In genomic region chr4:140739971-140740370, GRCh38 we compare ENCODE assay signal across 20 cellular contexts. TPM values are rescaled to one million over a fixed set of nuclear protein-coding genes. Genes with fewer than 3 reads are reported as not detected.
"Had no signal": no experiment of that assay in that cellular context is flagged by ENCODE, and none has a peak within 500 bp of the region (broad histone marks: within the 10 kb centered on the region; RNA-seq: fewer than 3 reads in every experiment).

No MANE protein-coding gene starts in this region.

- H3K36me3 Mint-ChIP-seq: activated naive CD8-positive, alpha-beta T cell treated with anti-CD3 and anti-CD28 coated beads, Interleukin-2, amount 10 ng/mL, durations not matched to agents 7 days and 5 days; T-cell had no signal

- H3K9me3 ChIP-seq: gastrocnemius medialis, left lung, ovary, tibial artery, uterus had no signal

- H3K4me3 Mint-ChIP-seq: activated naive CD8-positive, alpha-beta T cell treated with anti-CD3 and anti-CD28 coated beads, Interleukin-2, amount 10 ng/mL, durations not matched to agents 7 days and 5 days; activated T-helper 1 cell treated with anti-CD3 and anti-CD28 coated beads, Interleukin-12 subunit alpha, Interleukin-12 subunit beta, Interleukin-2, Interleukin-4 antibody, amounts not matched to agents 30 ng/mL and 10 ng/mL and 1 ng/mL, durations not matched to agents 14 hours and 24 hours and 36 hours; effector memory CD8-positive, alpha-beta T cell; neural crest cell; T-cell had no signal

- ATAC-seq: effector memory CD8-positive, alpha-beta T cell; gastrocnemius medialis; left lung; T-cell had no signal

- DNase-seq: activated CD4-positive, CD25-positive, alpha-beta regulatory T cell treated with anti-CD3 and anti-CD28 coated beads, Interleukin-2, amount 50 U/mL, for 72 hours; activated naive CD4-positive, alpha-beta T cell; activated naive CD8-positive, alpha-beta T cell treated with anti-CD3 and anti-CD28 coated beads, Interleukin-2, amount 10 ng/mL, durations not matched to agents 7 days and 5 days; anterior cingulate cortex; dermis blood vessel endothelial cell; effector memory CD8-positive, alpha-beta T cell; erythroblast; gastrocnemius medialis; islet precursor cell; left lung; ovary; stimulated activated CD4-positive, alpha-beta T cell treated with anti-CD3 and anti-CD28 coated beads, Interleukin-15, amount 100 ng/mL, for 24 hours; stimulated activated CD4-positive, alpha-beta T cell treated with anti-CD3 and anti-CD28 coated beads, Interleukin-4, amount 100 ng/mL, for 1 hour; stimulated activated naive CD4-positive, alpha-beta T cell; T-cell; T-helper 9 cell; tibial artery; uterus had no signal

- H3K27ac Mint-ChIP-seq: activated naive CD8-positive, alpha-beta T cell treated with anti-CD3 and anti-CD28 coated beads, Interleukin-2, amount 10 ng/mL, durations not matched to agents 7 days and 5 days; activated T-helper 1 cell treated with anti-CD3 and anti-CD28 coated beads, Interleukin-12 subunit alpha, Interleukin-12 subunit beta, Interleukin-2, Interleukin-4 antibody, amounts not matched to agents 30 ng/mL and 10 ng/mL and 1 ng/mL, durations not matched to agents 14 hours and 24 hours and 36 hours; effector memory CD8-positive, alpha-beta T cell; T-cell had no signal

- H3K4me1 ChIP-seq: gastrocnemius medialis had no signal

- H3K36me3 ChIP-seq: gastrocnemius medialis, left lung, ovary, tibial artery, uterus had no signal

- H3K4me3 ChIP-seq: gastrocnemius medialis, left lung, ovary, tibial artery, uterus had no signal

- H3K27me3 ChIP-seq: gastrocnemius medialis, left lung, ovary, tibial artery, uterus had no signal

- H3K27ac ChIP-seq: gastrocnemius medialis, left lung, ovary, tibial artery, uterus had no signal

- H3K4me1 Mint-ChIP-seq: activated naive CD8-positive, alpha-beta T cell treated with anti-CD3 and anti-CD28 coated beads, Interleukin-2, amount 10 ng/mL, durations not matched to agents 7 days and 5 days; T-cell had no signal

- H3K9me3 Mint-ChIP-seq: activated naive CD8-positive, alpha-beta T cell treated with anti-CD3 and anti-CD28 coated beads, Interleukin-2, amount 10 ng/mL, durations not matched to agents 7 days and 5 days; activated T-helper 1 cell treated with anti-CD3 and anti-CD28 coated beads, Interleukin-12 subunit alpha, Interleukin-12 subunit beta, Interleukin-2, Interleukin-4 antibody, amounts not matched to agents 30 ng/mL and 10 ng/mL and 1 ng/mL, durations not matched to agents 14 hours and 24 hours and 36 hours; neural crest cell; T-cell had no signal

RNA-seq across cellular contexts. Expression of gene TBC1D9, which starts 16.2 kb away (rescaled TPM):
- total RNA-seq: activated T-helper 1 cell treated with anti-CD3 and anti-CD28 coated beads, Interleukin-12 subunit alpha, Interleukin-12 subunit beta, Interleukin-2, Interleukin-4 antibody, amounts not matched to agents 30 ng/mL and 10 ng/mL and 1 ng/mL, durations not matched to agents 14 hours and 24 hours and 36 hours had no signal
